27 cellular contexts compared by ENCODE assay signal in genomic region chr7:105065104-105065503, GRCh38. TPM values are rescaled to one million over a fixed set of nuclear protein-coding genes. Genes with fewer than 3 reads are reported as not detected.
A peak's percentile ranks its signal among the peaks of the same experiment; 100 is the strongest.
DNase-seq lines count a peak whose midpoint lies in the region; ATAC-seq and TF ChIP-seq lines count a peak whose summit lies in the region.
"Had no signal": no experiment of that assay in that cellular context is flagged by ENCODE, and none has a peak within 500 bp of the region (broad histone marks: within the 10 kb centered on the region; RNA-seq: fewer than 3 reads in every experiment).

No MANE protein-coding gene starts in this region.

- no peak overlapping the region for H3K4me3 Mint-ChIP-seq in activated CD4-positive, alpha-beta T cell treated with anti-CD3 and anti-CD28 coated beads for 36 hours
- no peak overlapping the region for H3K4me3 Mint-ChIP-seq in CD4-positive, alpha-beta T cell
- H3K4me3 Mint-ChIP-seq in activated CD8-positive, alpha-beta T cell treated with anti-CD3 and anti-CD28 coated beads for 36 hours = no peak overlapping the region
- no peak overlapping the region for H3K4me3 Mint-ChIP-seq in mesothelial cell of epicardium
- H3K4me3 Mint-ChIP-seq: activated CD4-positive, alpha-beta T cell treated with anti-CD3 and anti-CD28 coated beads, Interleukin-2, amount 10 ng/mL, durations not matched to agents 24 days and 14 days; activated naive CD8-positive, alpha-beta T cell treated with anti-CD3 and anti-CD28 coated beads, Interleukin-2, amount 10 ng/mL, durations not matched to agents 7 days and 5 days; CD14-positive monocyte; stimulated activated memory B cell treated with anti-CD40 and anti-IgM and Interleukin-4, amounts not matched to agents 10 μg/mL and 1 μg/mL and 100 μg/mL, for 72 hours had no signal

- H3K9me3 Mint-ChIP-seq in activated CD4-positive, alpha-beta T cell treated with anti-CD3 and anti-CD28 coated beads for 36 hours (ENCODE audit: low read depth) = no peaks in the 10 kb centered on the region
- H3K9me3 Mint-ChIP-seq in CD4-positive, alpha-beta T cell = no peaks in the 10 kb centered on the region
- H3K9me3 Mint-ChIP-seq in activated CD8-positive, alpha-beta T cell treated with anti-CD3 and anti-CD28 coated beads for 36 hours = no peaks in the 10 kb centered on the region
- H3K9me3 Mint-ChIP-seq in mesothelial cell of epicardium = no peaks in the 10 kb centered on the region
- H3K9me3 Mint-ChIP-seq: activated CD4-positive, alpha-beta T cell treated with anti-CD3 and anti-CD28 coated beads, Interleukin-2, amount 10 ng/mL, durations not matched to agents 24 days and 14 days; activated naive CD8-positive, alpha-beta T cell treated with anti-CD3 and anti-CD28 coated beads, Interleukin-2, amount 10 ng/mL, durations not matched to agents 7 days and 5 days; CD14-positive monocyte; stimulated activated memory B cell treated with anti-CD40 and anti-IgM and Interleukin-4, amounts not matched to agents 10 μg/mL and 1 μg/mL and 100 μg/mL, for 72 hours had no signal

- no peak overlapping the region for H3K27ac ChIP-seq in CD4-positive, alpha-beta T cell (ENCODE audit: low read depth, low read length)
- H3K27ac ChIP-seq: Peyer's patch, VCaP had no signal

- H3K36me3 Mint-ChIP-seq in activated CD4-positive, alpha-beta T cell treated with anti-CD3 and anti-CD28 coated beads for 36 hours (ENCODE audit: low read depth) = peaks cover 59% of the 10 kb centered on the region
- H3K36me3 Mint-ChIP-seq in CD4-positive, alpha-beta T cell (ENCODE audit: low read depth) = peaks cover 95% of the 10 kb centered on the region
- H3K36me3 Mint-ChIP-seq in activated CD8-positive, alpha-beta T cell treated with anti-CD3 and anti-CD28 coated beads for 36 hours (ENCODE audit: low read depth) = peaks cover 56% of the 10 kb centered on the region
- H3K36me3 Mint-ChIP-seq in mesothelial cell of epicardium = peaks cover 16% of the 10 kb centered on the region

- no peak for ATAC-seq in activated CD4-positive, alpha-beta T cell treated with anti-CD3 and anti-CD28 coated beads for 36 hours
- no peak for ATAC-seq in CD4-positive, alpha-beta T cell (ENCODE audit: poor library complexity)
- ATAC-seq in activated CD8-positive, alpha-beta T cell treated with anti-CD3 and anti-CD28 coated beads for 36 hours = no peak
- ATAC-seq: left lobe of liver; stimulated activated memory B cell treated with anti-CD40 and anti-IgM and Interleukin-4, amounts not matched to agents 10 μg/mL and 1 μg/mL and 100 μg/mL, for 72 hours had no signal

- TF ChIP-seq CTCF in CD4-positive, alpha-beta T cell (IDR thresholded peaks at IDR 0.05) = no peak
- TF ChIP-seq CTCF in activated CD8-positive, alpha-beta T cell treated with anti-CD3 and anti-CD28 coated beads for 36 hours (IDR thresholded peaks at IDR 0.05) = no peak
- TF ChIP-seq CTCF in mesothelial cell of epicardium (IDR thresholded peaks at IDR 0.05; ENCODE audit: unreplicated experiment) = no peak

- POLR2A ChIA-PET in activated CD4-positive, alpha-beta T cell treated with anti-CD3 and anti-CD28 coated beads for 36 hours (lab: Charles Lee) = no interaction called here
- POLR2A ChIA-PET in CD4-positive, alpha-beta T cell (lab: Charles Lee) = interaction anchor here (1.2 kb wide), 3 partner anchors 50 to 81 kb away, joined by 3 to 4 read pairs (median 4); partner anchors contain the start of gene KMT2E
- POLR2A ChIA-PET in activated CD8-positive, alpha-beta T cell treated with anti-CD3 and anti-CD28 coated beads for 36 hours (lab: Charles Lee) = no interaction called here

- peak overlapping the region; percentile 65 for H3K27ac Mint-ChIP-seq in activated CD4-positive, alpha-beta T cell treated with anti-CD3 and anti-CD28 coated beads for 36 hours
- H3K27ac Mint-ChIP-seq in CD4-positive, alpha-beta T cell = peak overlapping the region; percentile 34
- H3K27ac Mint-ChIP-seq in activated CD8-positive, alpha-beta T cell treated with anti-CD3 and anti-CD28 coated beads for 36 hours = peak overlapping the region; percentile 50
- H3K27ac Mint-ChIP-seq in mesothelial cell of epicardium = peak overlapping the region; percentile 2
- H3K27ac Mint-ChIP-seq: activated CD4-positive, alpha-beta T cell treated with anti-CD3 and anti-CD28 coated beads, Interleukin-2, amount 10 ng/mL, durations not matched to agents 24 days and 14 days; activated naive CD8-positive, alpha-beta T cell treated with anti-CD3 and anti-CD28 coated beads, Interleukin-2, amount 10 ng/mL, durations not matched to agents 7 days and 5 days; stimulated activated memory B cell treated with anti-CD40 and anti-IgM and Interleukin-4, amounts not matched to agents 10 μg/mL and 1 μg/mL and 100 μg/mL, for 72 hours had no signal

- H3K27me3 Mint-ChIP-seq in activated CD4-positive, alpha-beta T cell treated with anti-CD3 and anti-CD28 coated beads for 36 hours = no peaks in the 10 kb centered on the region
- no peaks in the 10 kb centered on the region for H3K27me3 Mint-ChIP-seq in CD4-positive, alpha-beta T cell
- H3K27me3 Mint-ChIP-seq in activated CD8-positive, alpha-beta T cell treated with anti-CD3 and anti-CD28 coated beads for 36 hours = no peaks in the 10 kb centered on the region
- H3K27me3 Mint-ChIP-seq in mesothelial cell of epicardium (ENCODE audit: low read depth) = no peaks in the 10 kb centered on the region
- H3K27me3 Mint-ChIP-seq: activated CD4-positive, alpha-beta T cell treated with anti-CD3 and anti-CD28 coated beads, Interleukin-2, amount 10 ng/mL, durations not matched to agents 24 days and 14 days; activated naive CD8-positive, alpha-beta T cell treated with anti-CD3 and anti-CD28 coated beads, Interleukin-2, amount 10 ng/mL, durations not matched to agents 7 days and 5 days; stimulated activated memory B cell treated with anti-CD40 and anti-IgM and Interleukin-4, amounts not matched to agents 10 μg/mL and 1 μg/mL and 100 μg/mL, for 72 hours had no signal

- no peak for DNase-seq in activated CD4-positive, alpha-beta T cell treated with anti-CD3 and anti-CD28 coated beads for 36 hours
- DNase-seq in activated CD4-positive, alpha-beta T cell treated with anti-CD3 and anti-CD28 coated beads for 48 hours = no peak
- no peak for DNase-seq in CD4-positive, alpha-beta T cell
- DNase-seq in activated CD8-positive, alpha-beta T cell treated with anti-CD3 and anti-CD28 coated beads for 36 hours = no peak
- DNase-seq in mesothelial cell of epicardium (ENCODE audit: low spot score in 2 of 2, unreplicated experiment in 2 of 2) (no peak), NCI-H526 treated with DMSO at 0.1 percent for 48 hours (lab: John Stamatoyannopoulos, UW) (no peak), hepatic stellate cell (ENCODE audit: low spot score) (no peak), NCI-H2196 (lab: John Stamatoyannopoulos, UW; ENCODE audit: unreplicated experiment) (no peak)
- DNase-seq: 8988T; activated CD4-positive, alpha-beta T cell treated with anti-CD3 and anti-CD28 coated beads, Interleukin-2, amount 10 ng/mL, durations not matched to agents 24 days and 14 days; activated naive CD8-positive, alpha-beta T cell treated with anti-CD3 and anti-CD28 coated beads, Interleukin-2, amount 10 ng/mL, durations not matched to agents 7 days and 5 days; caudate nucleus; cortex of kidney; effector memory CD4-positive, alpha-beta T cell; mesenchymal stem cell; NCI-H1092 treated with DMSO at 0.1 percent for 48 hours; NCI-H1694 treated with DMSO at 0.1 percent for 48 hours; NCI-H446 treated with DMSO at 0.1 percent for 48 hours; NCI-H82; Peyer's patch; SHP77 treated with DMSO at 0.1 percent for 48 hours; stimulated activated CD4-positive, alpha-beta T cell treated with anti-CD3 and anti-CD28 coated beads, Interleukin-15, amount 100 ng/mL, for 24 hours; T-helper 9 cell had no signal

- H3K4me1 Mint-ChIP-seq in activated CD4-positive, alpha-beta T cell treated with anti-CD3 and anti-CD28 coated beads for 36 hours = peaks cover 35% of the 10 kb centered on the region
- H3K4me1 Mint-ChIP-seq in CD4-positive, alpha-beta T cell (ENCODE audit: low read depth) = peaks cover 64% of the 10 kb centered on the region
- peaks cover 49% of the 10 kb centered on the region for H3K4me1 Mint-ChIP-seq in activated CD8-positive, alpha-beta T cell treated with anti-CD3 and anti-CD28 coated beads for 36 hours (ENCODE audit: low read depth)
- H3K4me1 Mint-ChIP-seq in mesothelial cell of epicardium = peaks cover 5% of the 10 kb centered on the region
- H3K4me1 Mint-ChIP-seq: CD14-positive monocyte had no signal

- intact Hi-C loops in activated CD4-positive, alpha-beta T cell treated with anti-CD3 and anti-CD28 coated beads for 36 hours (cut with DNase I, micrococcal nuclease) = no loop called here
- intact Hi-C loops in CD4-positive, alpha-beta T cell (cut with DNase I, micrococcal nuclease) = no loop called here
- intact Hi-C loops in activated CD8-positive, alpha-beta T cell treated with anti-CD3 and anti-CD28 coated beads for 36 hours (cut with micrococcal nuclease) = no loop called here

- no peaks in the 10 kb centered on the region for H3K9me3 ChIP-seq in CD4-positive, alpha-beta T cell (ENCODE audit: control insufficient read depth, low read length)
- H3K9me3 ChIP-seq: Peyer's patch had no signal

- CTCF ChIA-PET in activated CD4-positive, alpha-beta T cell treated with anti-CD3 and anti-CD28 coated beads for 36 hours (lab: Charles Lee) = interaction anchor here (0.5 to 0.8 kb wide), 2 partner anchors 11 to 309 kb away, joined by 3 read pairs; no protein-coding TSS in a partner anchor
- CTCF ChIA-PET in CD4-positive, alpha-beta T cell (lab: Charles Lee) = interaction anchor here (1.5 kb wide), 1 partner anchor 84 kb away, joined by 3 read pairs; no protein-coding TSS in a partner anchor
- CTCF ChIA-PET in activated CD8-positive, alpha-beta T cell treated with anti-CD3 and anti-CD28 coated beads for 36 hours (lab: Charles Lee) = interaction anchor here (1.0 to 1.8 kb wide), 3 partner anchors 9 to 84 kb away, joined by 3 to 4 read pairs (median 3); no protein-coding TSS in a partner anchor

- H3K27me3 ChIP-seq in CD4-positive, alpha-beta T cell (ENCODE audit: control insufficient read depth, insufficient read depth, low read length) = no peaks in the 10 kb centered on the region
- H3K27me3 ChIP-seq: Peyer's patch had no signal

RNA-seq across cellular contexts. Expression of gene KMT2E, which starts 51.1 kb away (rescaled TPM):
- total RNA-seq in activated CD4-positive, alpha-beta T cell treated with anti-CD3 and anti-CD28 coated beads for 36 hours = 10 to 100 TPM; 94.4 to 99.3 TPM
- total RNA-seq in CD4-positive, alpha-beta T cell = 100 to 1,000 TPM; 295 to 296 TPM
- total RNA-seq in activated CD8-positive, alpha-beta T cell treated with anti-CD3 and anti-CD28 coated beads for 36 hours = 10 to 100 TPM; 94.7 to 98.4 TPM
- total RNA-seq in mesothelial cell of epicardium = 102 to 109 TPM (median 109 TPM) in 3 replicates

Comparison
In these comparisons a context has a peak if more than half of its experiments do, and no peak if none do; other contexts are left out.
1. H3K27ac Mint-ChIP-seq: peak in every context shown above with its lines; median percentile 65 in activated CD4-positive, alpha-beta T cell treated with anti-CD3 and anti-CD28 coated beads for 36 hours; 50 in activated CD8-positive, alpha-beta T cell treated with anti-CD3 and anti-CD28 coated beads for 36 hours; 34 in CD4-positive, alpha-beta T cell; 2 in mesothelial cell of epicardium.